Comparison of ENCODE assay signal across 13 cellular contexts in the genomic region with DNA sequence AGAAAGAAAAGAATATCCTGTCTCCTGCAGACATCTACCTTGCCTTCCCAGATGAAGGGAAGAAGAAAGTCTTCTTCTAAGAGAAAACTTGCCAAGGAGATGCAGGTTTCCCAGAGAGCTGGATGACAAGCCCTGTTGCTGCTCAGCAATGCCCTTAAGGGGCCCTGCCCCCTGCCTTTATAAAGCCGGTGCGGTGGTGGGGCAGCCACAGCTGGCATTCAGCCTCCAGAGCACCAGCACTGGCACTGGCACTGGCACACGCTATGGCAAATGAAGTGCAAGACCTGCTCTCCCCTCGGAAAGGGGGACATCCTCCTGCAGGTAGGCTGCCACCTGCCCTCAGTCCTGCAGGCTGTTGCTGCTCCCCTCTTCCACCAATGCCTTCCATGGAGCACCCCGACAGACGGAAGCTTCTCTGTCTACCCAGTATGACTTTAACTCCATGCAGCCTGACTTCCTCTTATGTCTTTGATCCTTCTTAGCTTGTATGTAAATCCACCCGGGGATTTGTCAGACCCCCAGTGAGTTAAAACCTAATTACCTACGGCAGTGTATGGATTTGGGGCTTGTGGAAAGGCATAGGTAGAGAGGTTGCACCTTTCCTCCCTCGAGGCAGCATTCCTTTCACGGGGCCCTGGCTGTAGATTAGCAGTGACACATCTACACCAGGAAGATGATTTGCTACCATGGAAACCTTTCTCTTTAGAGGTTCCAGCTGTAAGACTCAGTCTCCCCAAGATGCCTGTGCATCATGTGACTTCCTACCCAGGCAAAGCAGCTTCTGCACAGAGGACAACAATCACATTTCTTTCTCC. TPM values are rescaled to one million over a fixed set of nuclear protein-coding genes. Genes with fewer than 3 reads are reported as not detected.
DNase-seq lines count a peak whose midpoint lies in the region; ATAC-seq and TF ChIP-seq lines count a peak whose summit lies in the region.
"Had no signal": no experiment of that assay in that cellular context is flagged by ENCODE, and none has a peak within 500 bp of the region (broad histone marks: within the 10 kb centered on the region; RNA-seq: fewer than 3 reads in every experiment).

A gene with protein sequence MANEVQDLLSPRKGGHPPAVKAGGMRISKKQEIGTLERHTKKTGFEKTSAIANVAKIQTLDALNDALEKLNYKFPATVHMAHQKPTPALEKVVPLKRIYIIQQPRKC (plus strand): TSS at position 208 of the 815 bp plus-strand sequence. CDS start 56 bp downstream, at position 264.

- intact Hi-C loops in posterior vena cava (cut with DNase I) = no loop called here

- no peak within 1 kb of the TSS for H3K27ac ChIP-seq in duodenal mucosa (ENCODE audit: low read depth, low read length)
- H3K27ac ChIP-seq: neutrophil, SK-N-MC had no signal

- H3K9ac ChIP-seq in duodenal mucosa (ENCODE audit: low read depth in 1 of 2, low read length in 2 of 2) = no peak within 1 kb of the TSS

- H3K4me1 ChIP-seq in duodenal mucosa (ENCODE audit: control insufficient read depth in 1 of 2, insufficient read depth in 2 of 2, low read length in 2 of 2) = peaks cover 3 to 4% of the 10 kb centered on the region in 2 donors
- H3K4me1 ChIP-seq in HAP-1 = no peaks in the 10 kb centered on the region

- no peaks in the 10 kb centered on the region for H3K36me3 ChIP-seq in duodenal mucosa (ENCODE audit: control insufficient read depth in 1 of 2, insufficient read depth in 2 of 2, low read length in 2 of 2)
- no peaks in the 10 kb centered on the region for H3K36me3 ChIP-seq in HAP-1 (replicated peaks)
- H3K36me3 ChIP-seq: neutrophil had no signal

- no peak for ATAC-seq in activated CD8-positive, alpha-beta T cell treated with anti-CD3 and anti-CD28 coated beads, Interleukin-2, amount 10 ng/mL, durations not matched to agents 7 days and 5 days

- no peak within 1 kb of the TSS for H3K27ac Mint-ChIP-seq in activated CD8-positive, alpha-beta T cell treated with anti-CD3 and anti-CD28 coated beads, Interleukin-2, amount 10 ng/mL, durations not matched to agents 7 days and 5 days

- POLR2A ChIA-PET in activated CD8-positive, alpha-beta T cell treated with anti-CD3 and anti-CD28 coated beads, Interleukin-2, amount 10 ng/mL, durations not matched to agents 7 days and 5 days (lab: Charles Lee) = no interaction called here

- H3K4me3 ChIP-seq in duodenal mucosa (ENCODE audit: low read depth in 1 of 2, low read length in 2 of 2) (peak within 1 kb of the TSS; percentile 53 to 58), retinal pigment epithelial cell (ENCODE audit: low read length) (peak within 1 kb of the TSS; percentile 50), HAP-1 (no peak within 1 kb of the TSS)
- H3K4me3 ChIP-seq: SK-N-MC had no signal

- H3K4me3 Mint-ChIP-seq in activated CD8-positive, alpha-beta T cell treated with anti-CD3 and anti-CD28 coated beads, Interleukin-2, amount 10 ng/mL, durations not matched to agents 7 days and 5 days = no peak within 1 kb of the TSS

- no peaks in the 10 kb centered on the region for H3K27me3 ChIP-seq in duodenal mucosa (ENCODE audit: control insufficient read depth in 1 of 2, insufficient read depth in 2 of 2, low read length in 2 of 2)
- H3K27me3 ChIP-seq in HAP-1 (ENCODE audit: low read depth) = no peaks in the 10 kb centered on the region
- H3K27me3 ChIP-seq: neutrophil had no signal

- H3K4me1 Mint-ChIP-seq in activated CD8-positive, alpha-beta T cell treated with anti-CD3 and anti-CD28 coated beads, Interleukin-2, amount 10 ng/mL, durations not matched to agents 7 days and 5 days (ENCODE audit: low read depth) = no peaks in the 10 kb centered on the region

- in situ Hi-C loops in HAP-1 (cut with MboI; ENCODE audit: low sequenced_read_pairs) = no loop called here

- no peaks in the 10 kb centered on the region for H3K9me3 Mint-ChIP-seq in activated CD8-positive, alpha-beta T cell treated with anti-CD3 and anti-CD28 coated beads, Interleukin-2, amount 10 ng/mL, durations not matched to agents 7 days and 5 days (ENCODE audit: insufficient read depth)

- H3K27me3 Mint-ChIP-seq in activated CD8-positive, alpha-beta T cell treated with anti-CD3 and anti-CD28 coated beads, Interleukin-2, amount 10 ng/mL, durations not matched to agents 7 days and 5 days (ENCODE audit: low read depth) = peaks cover 5% of the 10 kb centered on the region

- DNase-seq in H4 (ENCODE audit: low spot score) (peak; percentile 9), NCI-H2196 treated with DMSO at 0.1 percent for 48 hours (lab: John Stamatoyannopoulos, UW; ENCODE audit: unreplicated experiment) (peak; percentile 41), retinal pigment epithelial cell (ENCODE audit: low read depth) (no peak), HAP-1 (ENCODE audit: low spot score in 2 of 2) (no peak), posterior vena cava (ENCODE audit: low spot score) (no peak), HuH-7 (ENCODE audit: low spot score) (no peak)
- no peak for DNase-seq in activated CD8-positive, alpha-beta T cell treated with anti-CD3 and anti-CD28 coated beads, Interleukin-2, amount 10 ng/mL, durations not matched to agents 7 days and 5 days
- DNase-seq: activated CD8-positive, alpha-beta memory T cell treated with anti-CD3 and anti-CD28 coated beads, Interleukin-2, amount 50 U/mL, for 4 hours; hippocampal formation had no signal

- no peaks in the 10 kb centered on the region for H3K9me3 ChIP-seq in duodenal mucosa (ENCODE audit: control insufficient read depth in 1 of 2, low read length in 2 of 2)
- H3K9me3 ChIP-seq in HAP-1 = no peaks in the 10 kb centered on the region
- H3K9me3 ChIP-seq: neutrophil had no signal

- TF ChIP-seq CTCF in retinal pigment epithelial cell (conservative IDR thresholded peaks at IDR 0.05; ENCODE audit: low read depth, low read length) = no peak

- CTCF ChIA-PET in activated CD8-positive, alpha-beta T cell treated with anti-CD3 and anti-CD28 coated beads, Interleukin-2, amount 10 ng/mL, durations not matched to agents 7 days and 5 days (lab: Charles Lee) = no interaction called here

- no peaks in the 10 kb centered on the region for H3K36me3 Mint-ChIP-seq in activated CD8-positive, alpha-beta T cell treated with anti-CD3 and anti-CD28 coated beads, Interleukin-2, amount 10 ng/mL, durations not matched to agents 7 days and 5 days (ENCODE audit: low read depth)

RNA-seq across cellular contexts. Expression of the gene that starts here (rescaled TPM):
- not detected in 2 replicates for total RNA-seq in H4 (2014; rRNA removed; shearing (Covaris generic))
- total RNA-seq in activated CD8-positive, alpha-beta T cell treated with anti-CD3 and anti-CD28 coated beads, Interleukin-2, amount 10 ng/mL, durations not matched to agents 7 days and 5 days = not detected
- not detected for total RNA-seq in posterior vena cava
- total RNA-seq: G401 had no signal

Comparison
In these comparisons a context has a peak if more than half of its experiments do, and no peak if none do; other contexts are left out.
1. Peak in DNase-seq in H4; RNA of the gene not detected or under 1 TPM.